In the genomic region with DNA sequence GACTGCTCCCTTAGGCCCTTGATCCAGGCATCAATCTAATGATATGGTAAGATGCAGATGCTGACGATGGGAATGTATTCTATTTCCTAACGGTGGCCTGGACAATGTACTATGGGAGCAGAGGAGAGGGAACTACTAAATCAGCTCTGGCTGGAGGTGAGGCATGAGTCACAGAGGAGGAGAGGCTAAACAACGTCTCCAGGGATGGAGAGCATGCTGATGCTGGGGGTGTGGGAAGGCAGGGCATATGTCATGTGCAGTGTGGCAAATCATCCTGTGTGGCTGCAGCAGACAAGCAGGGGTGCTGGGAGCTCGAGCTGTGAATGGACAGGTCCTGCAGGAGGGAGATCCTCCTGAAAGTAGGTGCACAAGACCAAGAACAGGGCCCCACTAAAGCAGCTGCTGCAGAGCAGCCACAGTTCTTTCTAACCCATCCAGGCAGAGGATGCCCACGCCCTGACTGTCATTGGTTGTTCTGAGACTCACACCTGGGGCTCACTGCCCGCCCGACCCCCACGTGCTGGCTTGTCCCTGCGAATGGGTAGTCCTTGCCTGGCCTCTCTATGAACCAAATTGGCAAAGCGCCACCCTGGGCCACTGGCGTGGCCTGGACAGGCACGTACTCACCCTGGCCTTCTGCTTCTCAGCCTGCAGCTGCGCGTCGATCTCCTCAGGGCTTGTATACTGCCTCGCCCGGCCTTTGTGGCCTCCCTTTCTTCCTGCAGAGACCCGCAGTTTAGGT, we compare ENCODE assay signal across 18 cellular contexts. TPM values are rescaled to one million over a fixed set of nuclear protein-coding genes. Genes with fewer than 3 reads are reported as not detected.
DNase-seq lines count a peak whose midpoint lies in the region; ATAC-seq, FAIRE-seq and TF ChIP-seq lines count a peak whose summit lies in the region.
"Had no signal": no experiment of that assay in that cellular context is flagged by ENCODE, and none has a peak within 500 bp of the region (broad histone marks: within the 10 kb centered on the region; RNA-seq: fewer than 3 reads in every experiment).

No MANE protein-coding gene starts in this region.

- peaks cover 25 to 57% of the 10 kb centered on the region in 2 experiments for H3K79me2 ChIP-seq in H1 (ENCODE audit: control insufficient read depth in 1 of 2, insufficient read depth in 2 of 2, low read length in 2 of 2)
- peaks cover 15% of the 10 kb centered on the region for H3K79me2 ChIP-seq in trophoblast cell (ENCODE audit: control insufficient read depth, insufficient read depth, low read length, poor library complexity)

- H3K4me3 ChIP-seq in NT2/D1 (ENCODE audit: insufficient read length, low read depth): no peak overlapping the region
- H3K4me3 ChIP-seq in H1 (ENCODE audit: extremely low read depth in 1 of 4, insufficient read depth in 2 of 4, low read depth in 3 of 4, low read length in 4 of 4): no peak overlapping the region
- H3K4me3 ChIP-seq in trophoblast cell (ENCODE audit: low read depth, low read length): peak overlapping the region; percentile 31
- H3K4me3 ChIP-seq: right atrium auricular region, tibial nerve had no signal

- H2BK120ac ChIP-seq in H1 (replicated peaks; ENCODE audit: low read depth, low read length) (no peak overlapping the region), trophoblast cell (ENCODE audit: insufficient read depth, low read length, poor library complexity) (no peak overlapping the region)

- H2AK5ac ChIP-seq in H1 (ENCODE audit: low read depth, low read length): no peak overlapping the region
- H2AK5ac ChIP-seq in trophoblast cell (ENCODE audit: low read length): no peak overlapping the region

- H3K36me3 Mint-ChIP-seq in activated CD4-positive, alpha-beta T cell treated with anti-CD3 and anti-CD28 coated beads, Interleukin-2, amount 10 ng/mL, durations not matched to agents 24 days and 14 days (ENCODE audit: low read depth): peaks cover 53% of the 10 kb centered on the region
- H3K36me3 Mint-ChIP-seq in activated CD4-positive, alpha-beta T cell treated with anti-CD3 and anti-CD28 coated beads for 36 hours (ENCODE audit: low read depth): peaks cover 48% of the 10 kb centered on the region

- peak overlapping the region; percentile 42 for H3K27ac Mint-ChIP-seq in activated CD4-positive, alpha-beta T cell treated with anti-CD3 and anti-CD28 coated beads, Interleukin-2, amount 10 ng/mL, durations not matched to agents 24 days and 14 days
- H3K27ac Mint-ChIP-seq in activated CD4-positive, alpha-beta T cell treated with anti-CD3 and anti-CD28 coated beads for 36 hours: no peak overlapping the region
- H3K27ac Mint-ChIP-seq: mesothelial cell of epicardium had no signal

- TF ChIP-seq CTCF in H1 (IDR thresholded peaks at IDR 0.05; ENCODE audit: control extremely low read depth in 1 of 3, insufficient read depth in 1 of 3, low read depth in 1 of 3, low read length in 3 of 3): no peak

- H2BK5ac ChIP-seq in H1 (ENCODE audit: low read depth, low read length) (no peak overlapping the region), trophoblast cell (ENCODE audit: low read depth, low read length, poor library complexity) (no peak overlapping the region)

- peaks cover 4% of the 10 kb centered on the region for H3K4me1 ChIP-seq in NT2/D1 (ENCODE audit: insufficient read depth, insufficient read length)
- peaks cover 0 to 3% (median under 1%) of the 10 kb centered on the region in 4 experiments; a peak in 2 of 7 replicates for H3K4me1 ChIP-seq in H1 (replicated peaks in 1 of 4; ENCODE audit: control insufficient read depth in 3 of 4, insufficient read depth in 4 of 4, low read length in 3 of 4)
- peaks cover 0 to 7% of the 10 kb centered on the region in 2 experiments for H3K4me1 ChIP-seq in trophoblast cell (ENCODE audit: control insufficient read depth in 1 of 2, insufficient read depth in 2 of 2, low read length in 2 of 2)

- H2BK12ac ChIP-seq in H1 (ENCODE audit: low read depth, low read length) (no peak overlapping the region), trophoblast cell (ENCODE audit: low read length) (no peak overlapping the region)

- H3K4me2 ChIP-seq in H1 (ENCODE audit: insufficient read depth in 1 of 2, low read depth in 2 of 2, low read length in 2 of 2): no peak overlapping the region
- H3K4me2 ChIP-seq in trophoblast cell (ENCODE audit: low read length): no peak overlapping the region

- TF ChIP-seq RAD21 in H1 (IDR thresholded peaks at IDR 0.05 in 1 of 2, conservative IDR thresholded peaks at IDR 0.05 in 1 of 2; ENCODE audit: low read depth in 2 of 2, low read length in 2 of 2): no peak

- no peak for TF ChIP-seq EP300 in H1 (IDR thresholded peaks at IDR 0.05; ENCODE audit: borderline replicate concordance in 1 of 2, low read depth in 2 of 2, low read length in 2 of 2)

- ATAC-seq in activated CD4-positive, alpha-beta T cell treated with anti-CD3 and anti-CD28 coated beads for 36 hours: no peak
- no peak for ATAC-seq in HG02759 (IDR thresholded peaks at IDR 0.05; ENCODE audit: unreplicated experiment)
- ATAC-seq in HG03354 (IDR thresholded peaks at IDR 0.05; ENCODE audit: poor library complexity, severe bottlenecking, unreplicated experiment): no peak

- H3K79me1 ChIP-seq in H1 (ENCODE audit: low read depth, low read length) (peaks cover 21% of the 10 kb centered on the region), trophoblast cell (ENCODE audit: low read length) (peaks cover 14% of the 10 kb centered on the region)

- H4K8ac ChIP-seq in H1 (ENCODE audit: extremely low read depth, insufficient read depth, low read length): peak overlapping the region; percentile 11
- H4K8ac ChIP-seq in trophoblast cell (ENCODE audit: low read depth, low read length): no peak overlapping the region

- no peak overlapping the region for H3K4ac ChIP-seq in H1 (replicated peaks; ENCODE audit: insufficient read length, low read depth, low read length)
- no peak overlapping the region for H3K4ac ChIP-seq in trophoblast cell (ENCODE audit: low read depth, low read length)

- H3K18ac ChIP-seq in H1 (ENCODE audit: extremely low read depth, low read length): no peak overlapping the region
- H3K18ac ChIP-seq in trophoblast cell (ENCODE audit: low read length): no peak overlapping the region

- H3K36me3 ChIP-seq in NT2/D1 (ENCODE audit: insufficient read depth, insufficient read length, low read length) (peaks cover 66% of the 10 kb centered on the region), H1 (ENCODE audit: control insufficient read depth in 2 of 4, insufficient read depth in 4 of 4, low read length in 3 of 4) (peaks cover 23 to 50% (median 43%) of the 10 kb centered on the region in 4 experiments; a peak in 7 of 8 replicates), trophoblast cell (ENCODE audit: control insufficient read depth in 1 of 2, insufficient read depth in 2 of 2, low read length in 2 of 2) (peaks cover 47 to 51% of the 10 kb centered on the region in 2 experiments)

- no peaks in the 10 kb centered on the region for H3K27me3 Mint-ChIP-seq in activated CD4-positive, alpha-beta T cell treated with anti-CD3 and anti-CD28 coated beads, Interleukin-2, amount 10 ng/mL, durations not matched to agents 24 days and 14 days
- no peaks in the 10 kb centered on the region for H3K27me3 Mint-ChIP-seq in activated CD4-positive, alpha-beta T cell treated with anti-CD3 and anti-CD28 coated beads for 36 hours

- H4K12ac ChIP-seq in trophoblast cell (ENCODE audit: low read depth, low read length): no peak overlapping the region

- H2AFZ ChIP-seq in H1 (ENCODE audit: low read length) (no peak overlapping the region), trophoblast cell (ENCODE audit: insufficient read depth, low read length, poor library complexity) (no peak overlapping the region)

- H3K27ac ChIP-seq in H1 (ENCODE audit: low read depth, low read length) (no peak overlapping the region), trophoblast cell (ENCODE audit: low read depth, low read length) (no peak overlapping the region)
- H3K27ac ChIP-seq: epithelial cell of prostate, right atrium auricular region had no signal

- no peak overlapping the region for H3K4me3 Mint-ChIP-seq in activated CD4-positive, alpha-beta T cell treated with anti-CD3 and anti-CD28 coated beads, Interleukin-2, amount 10 ng/mL, durations not matched to agents 24 days and 14 days
- no peak overlapping the region for H3K4me3 Mint-ChIP-seq in activated CD4-positive, alpha-beta T cell treated with anti-CD3 and anti-CD28 coated beads for 36 hours
- H3K4me3 Mint-ChIP-seq: mesothelial cell of epicardium had no signal

- no peak for TF ChIP-seq POLR2A in H1 (IDR thresholded peaks at IDR 0.05; ENCODE audit: control extremely low read depth in 1 of 2, low read depth in 2 of 2, low read length in 2 of 2)

- H3K9ac ChIP-seq in NT2/D1 (ENCODE audit: insufficient read length, low read depth) (peak overlapping the region; percentile 2), H1 (replicated peaks in 1 of 4; ENCODE audit: extremely low read depth in 1 of 4, low read depth in 3 of 4, low read length in 3 of 4) (0 out of 7 replicates have a peak overlapping the region, but pooled peaks of 1 of the 4 experiments have one; percentile 0), trophoblast cell (ENCODE audit: low read length) (no peak overlapping the region)

- no peak for DNase-seq in activated CD4-positive, alpha-beta T cell treated with anti-CD3 and anti-CD28 coated beads, Interleukin-2, amount 10 ng/mL, durations not matched to agents 24 days and 14 days
- no peak for DNase-seq in activated CD4-positive, alpha-beta T cell treated with anti-CD3 and anti-CD28 coated beads for 36 hours
- DNase-seq in NT2/D1 (ENCODE audit: low read depth, low spot score) (no peak), H1 (ENCODE audit: low read depth in 1 of 2, low spot score in 2 of 2) (no peak), trophoblast cell (peak in 1 of 2 donors; percentile 48), NCI-H128 (lab: John Stamatoyannopoulos, UW; ENCODE audit: unreplicated experiment) (no peak)
- DNase-seq: activated T-cell treated with anti-CD3 and anti-CD28 coated beads for 4 hours, DMS53, NCI-H526, SHP77 treated with DMSO at 0.1 percent for 48 hours had no signal

- H3K23ac ChIP-seq in H1 (ENCODE audit: insufficient read length) (no peak overlapping the region), trophoblast cell (ENCODE audit: low read length) (no peak overlapping the region)

- H3K9me3 Mint-ChIP-seq in activated CD4-positive, alpha-beta T cell treated with anti-CD3 and anti-CD28 coated beads, Interleukin-2, amount 10 ng/mL, durations not matched to agents 24 days and 14 days: no peaks in the 10 kb centered on the region
- H3K9me3 Mint-ChIP-seq in activated CD4-positive, alpha-beta T cell treated with anti-CD3 and anti-CD28 coated beads for 36 hours (ENCODE audit: low read depth): no peaks in the 10 kb centered on the region
- H3K9me3 Mint-ChIP-seq: mesothelial cell of epicardium had no signal

- no peaks in the 10 kb centered on the region for H3K9me3 ChIP-seq in NT2/D1 (ENCODE audit: insufficient read depth, low read length)
- H3K9me3 ChIP-seq in H1 (ENCODE audit: insufficient read depth in 2 of 2, low read depth in 1 of 2, low read length in 1 of 2): no peaks in the 10 kb centered on the region
- H3K9me3 ChIP-seq in trophoblast cell (ENCODE audit: insufficient read depth, low read depth, low read length): no peaks in the 10 kb centered on the region
- H3K9me3 ChIP-seq: right atrium auricular region, tibial nerve had no signal

- no peaks in the 10 kb centered on the region for H3K27me3 ChIP-seq in NT2/D1 (ENCODE audit: insufficient read depth, insufficient read length)
- no peaks in the 10 kb centered on the region for H3K27me3 ChIP-seq in H1 (replicated peaks in 1 of 4; ENCODE audit: control insufficient read depth in 3 of 4, extremely low read depth in 1 of 4, insufficient read depth in 3 of 4, low read length in 3 of 4)
- H3K27me3 ChIP-seq in trophoblast cell (ENCODE audit: insufficient read depth, low read length): peaks cover 2% of the 10 kb centered on the region
- H3K27me3 ChIP-seq: right atrium auricular region, tibial nerve had no signal

- no peak overlapping the region for H2BK15ac ChIP-seq in H1 (ENCODE audit: low read length)

- H3K23me2 ChIP-seq in H1 (ENCODE audit: low read depth, low read length): peaks cover 10% of the 10 kb centered on the region

- CTCF ChIA-PET in activated CD4-positive, alpha-beta T cell treated with anti-CD3 and anti-CD28 coated beads for 36 hours (lab: Charles Lee): no interaction called here
- CTCF ChIA-PET in H1 (lab: Charles Lee; ENCODE audit: partially characterized antibody): interaction anchor here (1.0 to 2.1 kb wide), 5 partner anchors 10 to 55 kb away, joined by 3 to 8 read pairs (median 3); no protein-coding TSS in a partner anchor

- H4K91ac ChIP-seq in H1 (replicated peaks; ENCODE audit: insufficient read length, low read length) (no peak overlapping the region), trophoblast cell (ENCODE audit: low read depth, low read length) (no peak overlapping the region)

- H3K14ac ChIP-seq in H1 (ENCODE audit: insufficient read length) (no peak overlapping the region), trophoblast cell (ENCODE audit: low read length) (no peak overlapping the region)

- no peak overlapping the region for H3K56ac ChIP-seq in H1 (replicated peaks; ENCODE audit: insufficient read length, low read depth, low read length)

- no peak overlapping the region for H4K5ac ChIP-seq in H1 (ENCODE audit: insufficient read length, low read depth, low read length)

- 87% methylated on average over 18 of the region's 18 CpGs; no CpG with 5 or more reads in 1 of the 2 experiments for WGBS in H1 (ENCODE audit: extremely low coverage in 1 of 2, insufficient coverage in 1 of 2, insufficient read length in 1 of 2, insufficient replicate concordance in 2 of 2, low coverage in 1 of 2, low lambda C conversion rate in 2 of 2, missing lambda C conversion rate in 1 of 2), 2 experiments
- no CpG with 5 or more reads among the region's 18 CpGs for WGBS in trophoblast cell (ENCODE audit: extremely low coverage, insufficient coverage, insufficient read length)

- H3K4me1 Mint-ChIP-seq in activated CD4-positive, alpha-beta T cell treated with anti-CD3 and anti-CD28 coated beads, Interleukin-2, amount 10 ng/mL, durations not matched to agents 24 days and 14 days: peaks cover 23% of the 10 kb centered on the region
- H3K4me1 Mint-ChIP-seq in activated CD4-positive, alpha-beta T cell treated with anti-CD3 and anti-CD28 coated beads for 36 hours: peaks cover 31% of the 10 kb centered on the region

- intact Hi-C loops in activated CD4-positive, alpha-beta T cell treated with anti-CD3 and anti-CD28 coated beads, Interleukin-2, amount 10 ng/mL, durations not matched to agents 24 days and 14 days (cut with micrococcal nuclease): no loop called here
- intact Hi-C loops in activated CD4-positive, alpha-beta T cell treated with anti-CD3 and anti-CD28 coated beads for 36 hours (cut with DNase I, micrococcal nuclease): no loop called here

- no peak for FAIRE-seq in H1 (lab: Jason Lieb, UNC)
- FAIRE-seq: A204.1, GM12892 had no signal

- POLR2A ChIA-PET in activated CD4-positive, alpha-beta T cell treated with anti-CD3 and anti-CD28 coated beads for 36 hours (lab: Charles Lee): no interaction called here
- POLR2A ChIA-PET in H1 (lab: Charles Lee; ENCODE audit: partially characterized antibody): interaction anchor here (1.0 to 8.4 kb wide), 3 partner anchors 11 to 16 kb away, joined by 3 to 150 read pairs (median 5); no protein-coding TSS in a partner anchor

- H4K20me1 ChIP-seq in H1 (replicated peaks in 1 of 2; ENCODE audit: control insufficient read depth in 1 of 2, insufficient read depth in 2 of 2, low read length in 2 of 2): peaks cover 21 to 36% of the 10 kb centered on the region in 2 experiments

- H2BK20ac ChIP-seq in H1 (ENCODE audit: low read length): no peak overlapping the region

RNA-seq across cellular contexts. Expression of a gene that starts 4.0 kb away (rescaled TPM):
- total RNA-seq in activated CD4-positive, alpha-beta T cell treated with anti-CD3 and anti-CD28 coated beads, Interleukin-2, amount 10 ng/mL, durations not matched to agents 24 days and 14 days: 167 and 168 TPM in 2 replicates
- total RNA-seq in activated CD4-positive, alpha-beta T cell treated with anti-CD3 and anti-CD28 coated beads for 36 hours: 100 to 1,000 TPM; 171 TPM
- total RNA-seq in H1 (2021; fragmentation: NEBNext Ultra II Directional; extraction: Animal tissue kit (Norgen Biotek cat#: 25700)): 169 and 174 TPM in 2 replicates
- 26.6 and 37.1 TPM in 2 replicates for polyA plus RNA-seq in H1 (2011; rRNA removed)
- polyA plus RNA-seq in H1 (2011; cell fraction: cytosol; rRNA removed): 121 TPM
- 34.9 TPM for polyA plus RNA-seq in H1 (2011; cell fraction: nucleus; rRNA removed)
- polyA plus RNA-seq in H1 (2012, experiment 1 of 2): 210 to 261 TPM (median 258 TPM) in 4 replicates
- 117 TPM for polyA plus RNA-seq in H1 (2012, experiment 2 of 2)
- 114 TPM for polyA plus RNA-seq in H1 (2013, experiment 1 of 2)
- 125 TPM for polyA plus RNA-seq in H1 (2013, experiment 2 of 2)
- 5.6 and 11.0 TPM in 2 replicates for polyA minus RNA-seq in H1 (2011; rRNA and poly(A)+ RNA removed)
- polyA minus RNA-seq in H1 (2011; cell fraction: cytosol; rRNA and poly(A)+ RNA removed): 30.0 TPM
- polyA minus RNA-seq in H1 (2011; cell fraction: nucleus; rRNA and poly(A)+ RNA removed): 9.4 TPM
- polyA plus RNA-seq in trophoblast cell (2013): 102 and 109 TPM in 2 replicates

RNA-seq across cellular contexts. Expression of a gene that starts 4.4 kb away (rescaled TPM):
- 136 and 147 TPM in 2 replicates for total RNA-seq in activated CD4-positive, alpha-beta T cell treated with anti-CD3 and anti-CD28 coated beads, Interleukin-2, amount 10 ng/mL, durations not matched to agents 24 days and 14 days
- total RNA-seq in activated CD4-positive, alpha-beta T cell treated with anti-CD3 and anti-CD28 coated beads for 36 hours: 100 to 1,000 TPM; 140 to 190 TPM
- total RNA-seq in H1 (2021; fragmentation: NEBNext Ultra II Directional; extraction: Animal tissue kit (Norgen Biotek cat#: 25700)): 114 and 121 TPM in 2 replicates
- polyA plus RNA-seq in H1 (2011; rRNA removed): 46.7 and 72.0 TPM in 2 replicates
- polyA plus RNA-seq in H1 (2011; cell fraction: cytosol; rRNA removed): 65.3 TPM
- polyA plus RNA-seq in H1 (2011; cell fraction: nucleus; rRNA removed): 53.6 TPM
- polyA plus RNA-seq in H1 (2012, experiment 1 of 2): 80.2 to 121 TPM (median 93.7 TPM) in 4 replicates
- polyA plus RNA-seq in H1 (2012, experiment 2 of 2): 53.6 TPM
- 120 TPM for polyA plus RNA-seq in H1 (2013, experiment 1 of 2)
- 127 TPM for polyA plus RNA-seq in H1 (2013, experiment 2 of 2)
- polyA minus RNA-seq in H1 (2011; rRNA and poly(A)+ RNA removed): 18.5 and 23.9 TPM in 2 replicates
- polyA minus RNA-seq in H1 (2011; cell fraction: cytosol; rRNA and poly(A)+ RNA removed): 20.2 TPM
- 20.8 TPM for polyA minus RNA-seq in H1 (2011; cell fraction: nucleus; rRNA and poly(A)+ RNA removed)
- 126 and 130 TPM in 2 replicates for polyA plus RNA-seq in trophoblast cell (2013)

RNA-seq across cellular contexts. Expression of a gene that starts 29.9 kb away (rescaled TPM):
- 248 and 250 TPM in 2 replicates for total RNA-seq in activated CD4-positive, alpha-beta T cell treated with anti-CD3 and anti-CD28 coated beads, Interleukin-2, amount 10 ng/mL, durations not matched to agents 24 days and 14 days
- 100 to 1,000 TPM; 318 to 326 TPM for total RNA-seq in activated CD4-positive, alpha-beta T cell treated with anti-CD3 and anti-CD28 coated beads for 36 hours
- 61.8 and 64.5 TPM in 2 replicates for total RNA-seq in H1 (2021; fragmentation: NEBNext Ultra II Directional; extraction: Animal tissue kit (Norgen Biotek cat#: 25700))
- 115 and 165 TPM in 2 replicates for polyA plus RNA-seq in H1 (2011; rRNA removed)
- 131 TPM for polyA plus RNA-seq in H1 (2011; cell fraction: cytosol; rRNA removed)
- polyA plus RNA-seq in H1 (2011; cell fraction: nucleus; rRNA removed): 118 TPM
- polyA plus RNA-seq in H1 (2012, experiment 1 of 2): 92.2 to 133 TPM (median 114 TPM) in 4 replicates
- polyA plus RNA-seq in H1 (2012, experiment 2 of 2): 70.9 TPM
- polyA plus RNA-seq in H1 (2013, experiment 1 of 2): 63.9 TPM
- polyA plus RNA-seq in H1 (2013, experiment 2 of 2): 58.2 TPM
- 33.9 and 53.6 TPM in 2 replicates for polyA minus RNA-seq in H1 (2011; rRNA and poly(A)+ RNA removed)
- polyA minus RNA-seq in H1 (2011; cell fraction: cytosol; rRNA and poly(A)+ RNA removed): 42.2 TPM
- polyA minus RNA-seq in H1 (2011; cell fraction: nucleus; rRNA and poly(A)+ RNA removed): 46.0 TPM
- 131 TPM in 2 replicates for polyA plus RNA-seq in trophoblast cell (2013)

RNA-seq across cellular contexts. Expression of a gene that starts 34.2 kb away (rescaled TPM):
- 10.5 and 10.7 TPM in 2 replicates for total RNA-seq in activated CD4-positive, alpha-beta T cell treated with anti-CD3 and anti-CD28 coated beads, Interleukin-2, amount 10 ng/mL, durations not matched to agents 24 days and 14 days
- total RNA-seq in activated CD4-positive, alpha-beta T cell treated with anti-CD3 and anti-CD28 coated beads for 36 hours: 1 to 10 TPM; 4.7 to 7.7 TPM
- total RNA-seq in H1 (2021; fragmentation: NEBNext Ultra II Directional; extraction: Animal tissue kit (Norgen Biotek cat#: 25700)): 7.5 and 8.5 TPM in 2 replicates
- 7.6 and 9.6 TPM in 2 replicates for polyA plus RNA-seq in H1 (2011; rRNA removed)
- 9.6 TPM for polyA plus RNA-seq in H1 (2011; cell fraction: cytosol; rRNA removed)
- polyA plus RNA-seq in H1 (2011; cell fraction: nucleus; rRNA removed): 14.9 TPM
- 8.4 to 9.8 TPM (median 9.2 TPM) in 4 replicates for polyA plus RNA-seq in H1 (2012, experiment 1 of 2)
- 7.8 TPM for polyA plus RNA-seq in H1 (2012, experiment 2 of 2)
- 5.9 TPM for polyA plus RNA-seq in H1 (2013, experiment 1 of 2)
- 5.8 TPM for polyA plus RNA-seq in H1 (2013, experiment 2 of 2)
- polyA minus RNA-seq in H1 (2011; rRNA and poly(A)+ RNA removed): 7.4 and 7.9 TPM in 2 replicates
- 8.7 TPM for polyA minus RNA-seq in H1 (2011; cell fraction: cytosol; rRNA and poly(A)+ RNA removed)
- polyA minus RNA-seq in H1 (2011; cell fraction: nucleus; rRNA and poly(A)+ RNA removed): 7.7 TPM
- 3.7 and 4.0 TPM in 2 replicates for polyA plus RNA-seq in trophoblast cell (2013)

RNA-seq across cellular contexts. Expression of a gene that starts 34.3 kb away (rescaled TPM):
- total RNA-seq in activated CD4-positive, alpha-beta T cell treated with anti-CD3 and anti-CD28 coated beads, Interleukin-2, amount 10 ng/mL, durations not matched to agents 24 days and 14 days: 83.5 and 89.0 TPM in 2 replicates
- 10 to 100 TPM; 56.1 to 57.9 TPM for total RNA-seq in activated CD4-positive, alpha-beta T cell treated with anti-CD3 and anti-CD28 coated beads for 36 hours
- 74.8 and 77.5 TPM in 2 replicates for total RNA-seq in H1 (2021; fragmentation: NEBNext Ultra II Directional; extraction: Animal tissue kit (Norgen Biotek cat#: 25700))
- polyA plus RNA-seq in H1 (2011; rRNA removed): 103 and 156 TPM in 2 replicates
- polyA plus RNA-seq in H1 (2011; cell fraction: cytosol; rRNA removed): 114 TPM
- 301 TPM for polyA plus RNA-seq in H1 (2011; cell fraction: nucleus; rRNA removed)
- 66.8 to 95.4 TPM (median 80.9 TPM) in 4 replicates for polyA plus RNA-seq in H1 (2012, experiment 1 of 2)
- 75.9 TPM for polyA plus RNA-seq in H1 (2012, experiment 2 of 2)
- 46.9 TPM for polyA plus RNA-seq in H1 (2013, experiment 1 of 2)
- 42.5 TPM for polyA plus RNA-seq in H1 (2013, experiment 2 of 2)
- 105 and 116 TPM in 2 replicates for polyA minus RNA-seq in H1 (2011; rRNA and poly(A)+ RNA removed)
- polyA minus RNA-seq in H1 (2011; cell fraction: cytosol; rRNA and poly(A)+ RNA removed): 59.0 TPM
- polyA minus RNA-seq in H1 (2011; cell fraction: nucleus; rRNA and poly(A)+ RNA removed): 86.4 TPM
- polyA plus RNA-seq in trophoblast cell (2013): 61.2 and 66.0 TPM in 2 replicates
